11 cellular contexts compared by ENCODE assay signal in genomic region chr15:55344206-55344605, GRCh38. TPM values are rescaled to one million over a fixed set of nuclear protein-coding genes. Genes with fewer than 3 reads are reported as not detected.
A peak's percentile ranks its signal among the peaks of the same experiment; 100 is the strongest.
DNase-seq lines count a peak whose midpoint lies in the region; ATAC-seq and TF ChIP-seq lines count a peak whose summit lies in the region.
"Had no signal": no experiment of that assay in that cellular context is flagged by ENCODE, and none has a peak within 500 bp of the region (broad histone marks: within the 10 kb centered on the region; RNA-seq: fewer than 3 reads in every experiment).

No MANE protein-coding gene starts in this region.

- H3K4me2 ChIP-seq in Karpas-422 (ENCODE audit: low read depth, low read length, poor library complexity, severe bottlenecking): no peak overlapping the region
- no peak overlapping the region for H3K4me2 ChIP-seq in PC-3 (ENCODE audit: low read length)

- no peak for ATAC-seq in CD4-positive, alpha-beta T cell (ENCODE audit: poor library complexity)
- ATAC-seq in naive thymus-derived CD4-positive, alpha-beta T cell: no peak
- no peak for ATAC-seq in HG03442 (IDR thresholded peaks at IDR 0.05; ENCODE audit: unreplicated experiment)
- ATAC-seq in HG02870 (IDR thresholded peaks at IDR 0.05; ENCODE audit: unreplicated experiment): no peak
- no peak for ATAC-seq in PC-3

- no peak overlapping the region for H2AFZ ChIP-seq in Karpas-422 (ENCODE audit: low read length)
- H2AFZ ChIP-seq in PC-3 (ENCODE audit: low read length): no peak overlapping the region

- BruUV-seq in PC-3 (replicated peaks; lab: Mats Ljungman, UMichigan): no TSS peak

- intact Hi-C loops in CD4-positive, alpha-beta T cell (cut with DNase I, micrococcal nuclease): no loop called here
- intact Hi-C loops in naive thymus-derived CD4-positive, alpha-beta T cell (cut with micrococcal nuclease): no loop called here
- intact Hi-C loops in PC-3 (cut with micrococcal nuclease): no loop called here

- peaks cover 71% of the 10 kb centered on the region for H3K36me3 Mint-ChIP-seq in CD4-positive, alpha-beta T cell (ENCODE audit: low read depth)
- peaks cover 0 to 47% (median 21%) of the 10 kb centered on the region in 5 donors for H3K36me3 Mint-ChIP-seq in naive thymus-derived CD4-positive, alpha-beta T cell

- H3F3A ChIP-seq in PC-3 (ENCODE audit: low read length, unreplicated experiment): no peaks in the 10 kb centered on the region

- no peaks in the 10 kb centered on the region for H3K4me1 Mint-ChIP-seq in CD4-positive, alpha-beta T cell (ENCODE audit: low read depth)
- H3K4me1 Mint-ChIP-seq in naive thymus-derived CD4-positive, alpha-beta T cell: no peaks in the 10 kb centered on the region

- POLR2A ChIA-PET in CD4-positive, alpha-beta T cell (lab: Charles Lee): interaction anchor here (1.0 kb wide), 1 partner anchor 25 kb away, joined by 4 read pairs; the partner anchor contains the start of genes PIGB and PIGBOS1
- POLR2A ChIA-PET in naive thymus-derived CD4-positive, alpha-beta T cell (lab: Charles Lee): no interaction called here
- POLR2A ChIA-PET in PC-3 (lab: Charles Lee; ENCODE audit: unreplicated experiment): no interaction called here

- H3K4me3 Mint-ChIP-seq in CD4-positive, alpha-beta T cell: no peak overlapping the region
- no peak overlapping the region for H3K4me3 Mint-ChIP-seq in naive thymus-derived CD4-positive, alpha-beta T cell

- H3K27ac ChIP-seq in CD4-positive, alpha-beta T cell (ENCODE audit: low read depth, low read length): no peak overlapping the region
- H3K27ac ChIP-seq in Karpas-422 (ENCODE audit: low read length): peak overlapping the region; percentile 20; the same call in 1 of the 2 replicates
- no peak overlapping the region for H3K27ac ChIP-seq in naive thymus-derived CD4-positive, alpha-beta T cell (ENCODE audit: low read depth, low read length)
- no peak overlapping the region for H3K27ac ChIP-seq in PC-3 (ENCODE audit: low read length)
- H3K27ac ChIP-seq: esophagus muscularis mucosa had no signal

- CTCF ChIA-PET in CD4-positive, alpha-beta T cell (lab: Charles Lee): interaction anchor here (1.3 kb wide), 1 partner anchor 19 kb away, joined by 5 read pairs; no protein-coding TSS in a partner anchor
- CTCF ChIA-PET in naive thymus-derived CD4-positive, alpha-beta T cell (lab: Charles Lee): no interaction called here
- CTCF ChIA-PET in PC-3 (lab: Charles Lee): no interaction called here

- no peaks in the 10 kb centered on the region for H3K9me2 ChIP-seq in Karpas-422 (replicated peaks; ENCODE audit: insufficient read depth, low read length)
- no peaks in the 10 kb centered on the region for H3K9me2 ChIP-seq in PC-3 (replicated peaks; ENCODE audit: low read length)

- H3K4me3 ChIP-seq in Karpas-422 (ENCODE audit: low read length): no peak overlapping the region
- no peak overlapping the region for H3K4me3 ChIP-seq in epithelial cell of esophagus (ENCODE audit: low read length)
- no peak overlapping the region for H3K4me3 ChIP-seq in naive thymus-derived CD4-positive, alpha-beta T cell (ENCODE audit: low read length)
- no peak overlapping the region for H3K4me3 ChIP-seq in PC-3 (ENCODE audit: low read length)
- H3K4me3 ChIP-seq: esophagus muscularis mucosa had no signal

- no peak overlapping the region for H3K9ac ChIP-seq in Karpas-422 (ENCODE audit: low read length)
- no peak overlapping the region for H3K9ac ChIP-seq in PC-3 (ENCODE audit: low read length)

- H3K79me2 ChIP-seq in Karpas-422 (ENCODE audit: low read length) (no peaks in the 10 kb centered on the region), PC-3 (ENCODE audit: low read length) (no peaks in the 10 kb centered on the region)

- no peaks in the 10 kb centered on the region for H3K27me3 Mint-ChIP-seq in CD4-positive, alpha-beta T cell
- no peaks in the 10 kb centered on the region for H3K27me3 Mint-ChIP-seq in naive thymus-derived CD4-positive, alpha-beta T cell

- H3K27me3 ChIP-seq in CD4-positive, alpha-beta T cell (ENCODE audit: control insufficient read depth, insufficient read depth, low read length): no peaks in the 10 kb centered on the region
- H3K27me3 ChIP-seq in Karpas-422 (ENCODE audit: low read length) (no peaks in the 10 kb centered on the region), PC-3 (ENCODE audit: low read length) (no peaks in the 10 kb centered on the region)
- H3K27me3 ChIP-seq in naive thymus-derived CD4-positive, alpha-beta T cell (ENCODE audit: control insufficient read depth in 2 of 2, insufficient read depth in 2 of 2, low read length in 2 of 2): no peaks in the 10 kb centered on the region
- H3K27me3 ChIP-seq: esophagus muscularis mucosa had no signal

- H3K36me3 ChIP-seq in Karpas-422 (ENCODE audit: insufficient read depth, low read length) (peaks cover 11% of the 10 kb centered on the region; the same call in 1 of the 2 replicates), PC-3 (ENCODE audit: low read depth, low read length) (peaks cover 5% of the 10 kb centered on the region; the same call in 1 of the 2 replicates)
- H3K36me3 ChIP-seq in naive thymus-derived CD4-positive, alpha-beta T cell (ENCODE audit: control insufficient read depth in 2 of 3, insufficient read depth in 3 of 3, low read length in 3 of 3): peaks cover 0 to 23% (median 3%) of the 10 kb centered on the region in 3 experiments

- no peak for DNase-seq in CD4-positive, alpha-beta T cell
- DNase-seq in Karpas-422: peak; percentile 63
- DNase-seq in epithelial cell of esophagus (ENCODE audit: low read depth): peak; percentile 63
- no peak for DNase-seq in naive thymus-derived CD4-positive, alpha-beta T cell
- DNase-seq in PC-3: no peak
- no peak for DNase-seq in SW480 (ENCODE audit: low spot score)
- DNase-seq: activated CD4-positive, alpha-beta T cell treated with anti-CD3 and anti-CD28 coated beads, Interleukin-2, amount 50 U/mL, for 1 hour; NCI-H2029 treated with DMSO at 0.1 percent for 48 hours had no signal

- H4K20me1 ChIP-seq in Karpas-422 (ENCODE audit: insufficient read depth, low read depth, low read length): no peaks in the 10 kb centered on the region
- H4K20me1 ChIP-seq in PC-3 (ENCODE audit: low read length): no peaks in the 10 kb centered on the region

- H3K27ac Mint-ChIP-seq in CD4-positive, alpha-beta T cell: peak overlapping the region; percentile 44
- peak overlapping the region in 5 of 9 donors; percentile 7 to 64 (median 13) for H3K27ac Mint-ChIP-seq in naive thymus-derived CD4-positive, alpha-beta T cell

- H3K4me1 ChIP-seq in Karpas-422 (ENCODE audit: low read length) (peaks cover 14% of the 10 kb centered on the region), PC-3 (ENCODE audit: insufficient read depth, low read length) (no peaks in the 10 kb centered on the region)
- no peaks in the 10 kb centered on the region for H3K4me1 ChIP-seq in naive thymus-derived CD4-positive, alpha-beta T cell (ENCODE audit: control insufficient read depth in 2 of 2, insufficient read depth in 2 of 2, low read length in 2 of 2)
- H3K4me1 ChIP-seq: esophagus muscularis mucosa had no signal

- no peaks in the 10 kb centered on the region for H3K9me3 ChIP-seq in CD4-positive, alpha-beta T cell (ENCODE audit: control insufficient read depth, low read length)
- no peaks in the 10 kb centered on the region for H3K9me3 ChIP-seq in Karpas-422 (ENCODE audit: low read length)
- H3K9me3 ChIP-seq in naive thymus-derived CD4-positive, alpha-beta T cell (ENCODE audit: control insufficient read depth in 2 of 3, low read length in 3 of 3): no peaks in the 10 kb centered on the region
- H3K9me3 ChIP-seq in PC-3 (ENCODE audit: low read length): no peaks in the 10 kb centered on the region
- H3K9me3 ChIP-seq: esophagus muscularis mucosa had no signal

- H3K9me3 Mint-ChIP-seq in CD4-positive, alpha-beta T cell: no peaks in the 10 kb centered on the region
- H3K9me3 Mint-ChIP-seq in naive thymus-derived CD4-positive, alpha-beta T cell: peaks cover 0 to 1% (median 0%) of the 10 kb centered on the region in 11 donors

- TF ChIP-seq CTCF in CD4-positive, alpha-beta T cell (IDR thresholded peaks at IDR 0.05): no peak
- TF ChIP-seq CTCF in epithelial cell of esophagus (IDR thresholded peaks at IDR 0.05; ENCODE audit: insufficient read depth, low read depth, low read length, missing control alignments) (no peak), PC-3 (conservative IDR thresholded peaks at IDR 0.05; ENCODE audit: low read depth, low read length) (no peak)

RNA-seq across cellular contexts. Expression of gene PIGB, which starts 25.2 kb away (rescaled TPM):
- 10 to 100 TPM; 21.5 to 21.6 TPM for total RNA-seq in CD4-positive, alpha-beta T cell
- total RNA-seq in Karpas-422 (2014; rRNA removed; shearing (Covaris generic); ENCODE audit: low replicate concordance): 15.6 and 46.6 TPM in 2 replicates
- 10 to 100 TPM; 21.4 to 30.2 (median 24.3) TPM for total RNA-seq in naive thymus-derived CD4-positive, alpha-beta T cell
- polyA plus RNA-seq in naive thymus-derived CD4-positive, alpha-beta T cell: 10 to 100 TPM; 11.9 to 21.0 TPM
- 10.9 and 15.3 TPM in 2 replicates for total RNA-seq in PC-3 (2014; rRNA removed)

RNA-seq across cellular contexts. Expression of gene PIGBOS1, which starts 25.3 kb away (rescaled TPM):
- 10 to 100 TPM in 1 of 2 experiments, 1 to 10 TPM in 1; 6.2 to 10.1 TPM for total RNA-seq in CD4-positive, alpha-beta T cell
- 17.1 and 18.2 TPM in 2 replicates for total RNA-seq in Karpas-422 (2014; rRNA removed; shearing (Covaris generic); ENCODE audit: low replicate concordance)
- 10 to 100 TPM in 4 of 5 experiments, 1 to 10 TPM in 1; 8.8 to 21.3 (median 12.5) TPM for total RNA-seq in naive thymus-derived CD4-positive, alpha-beta T cell
- 10 to 100 TPM; 30.6 to 49.8 TPM for polyA plus RNA-seq in naive thymus-derived CD4-positive, alpha-beta T cell
- 8.4 and 8.6 TPM in 2 replicates for total RNA-seq in PC-3 (2014; rRNA removed)

RNA-seq across cellular contexts. Expression of gene RAB27A, which starts 54.6 kb away (rescaled TPM):
- total RNA-seq in CD4-positive, alpha-beta T cell: 1 to 10 TPM; 9.0 TPM
- 1.3 and 4.7 TPM in 2 replicates for total RNA-seq in Karpas-422 (2014; rRNA removed; shearing (Covaris generic); ENCODE audit: low replicate concordance)
- 10 to 100 TPM; 17.1 to 69.9 (median 20.7) TPM for total RNA-seq in naive thymus-derived CD4-positive, alpha-beta T cell
- polyA plus RNA-seq in naive thymus-derived CD4-positive, alpha-beta T cell: 10 to 100 TPM; 17.6 to 25.4 TPM
- 6.3 and 9.4 TPM in 2 replicates for total RNA-seq in PC-3 (2014; rRNA removed)

Comparison
In these comparisons a context has a peak if more than half of its experiments do, and no peak if none do; other contexts are left out.
1. DNase-seq: peak in Karpas-422 (single experiment) and epithelial cell of esophagus (single experiment); none in CD4-positive, alpha-beta T cell (0 of 10), naive thymus-derived CD4-positive, alpha-beta T cell (0 of 9), PC-3 (single experiment) and SW480 (single experiment).